Comparison of ENCODE assay signal across 1 cellular context in the genomic region with DNA sequence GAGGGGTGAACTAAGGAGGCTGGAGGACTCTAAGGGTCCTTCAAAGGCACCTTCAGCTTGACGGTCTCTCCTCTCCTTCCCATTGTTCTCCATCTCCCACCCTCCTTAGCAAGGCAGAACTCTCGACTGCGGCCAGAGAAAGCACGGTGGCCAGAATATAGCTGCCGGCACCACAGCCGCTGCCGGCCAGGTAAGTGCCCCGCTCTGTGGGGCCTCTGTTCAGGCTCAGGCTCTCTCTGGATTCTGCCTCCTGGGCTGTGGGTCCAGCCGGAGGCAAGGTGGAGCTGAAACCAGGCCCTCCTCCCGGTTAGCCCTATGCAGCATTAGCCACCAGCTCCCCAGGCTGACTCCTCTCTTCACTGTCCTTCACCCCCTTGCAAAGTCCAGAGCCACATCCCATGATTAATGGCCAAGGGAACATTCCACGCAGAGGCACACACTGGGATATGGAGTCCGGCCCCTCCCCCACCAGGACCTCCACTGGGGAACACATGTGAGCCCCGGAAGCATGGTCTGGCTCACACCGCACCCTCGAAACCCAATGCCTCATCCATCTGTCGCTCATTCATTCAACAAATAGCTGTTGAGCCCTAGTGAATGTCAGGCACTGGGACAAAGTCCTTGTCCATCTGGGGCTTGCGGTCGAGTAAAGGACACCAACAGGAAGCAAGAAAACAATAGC.
TF ChIP-seq lines count a peak whose summit lies in the region.

No MANE protein-coding gene starts in this region.

TF ChIP-seq in IMR-90, 13 proteins besides CTCF, POLR2A, EP300 and RAD21 (continued from another document):
- TF ChIP-seq MXI1 (IDR thresholded peaks at IDR 0.05; ENCODE audit: borderline replicate concordance, low read depth, low read length), result no peak
- no peak for TF ChIP-seq SMC3 (IDR thresholded peaks at IDR 0.05; ENCODE audit: low read depth, low read length)
- no peak for TF ChIP-seq CHD1 (IDR thresholded peaks at IDR 0.05; ENCODE audit: low read depth, low read length)
- no peak for TF ChIP-seq BHLHE40 (IDR thresholded peaks at IDR 0.05; ENCODE audit: low read depth, low read length)
- TF ChIP-seq MAFK (IDR thresholded peaks at IDR 0.05; ENCODE audit: low read depth, low read length), result no peak
- no peak for TF ChIP-seq USF2 (IDR thresholded peaks at IDR 0.05; ENCODE audit: low read depth, low read length)
- no peak for TF ChIP-seq MAZ (IDR thresholded peaks at IDR 0.05; ENCODE audit: borderline replicate concordance, low read depth, low read length)
- no peak for TF ChIP-seq ELK1 (IDR thresholded peaks at IDR 0.05; ENCODE audit: borderline replicate concordance, low read depth, low read length)
- TF ChIP-seq RFX5 (IDR thresholded peaks at IDR 0.05; ENCODE audit: low read depth, low read length), result no peak
- TF ChIP-seq NFE2L2 (IDR thresholded peaks at IDR 0.05; ENCODE audit: low read depth, low read length), result no peak
- TF ChIP-seq FOS (IDR thresholded peaks at IDR 0.05; ENCODE audit: low read depth, low read length), result no peak
- TF ChIP-seq CEBPB (IDR thresholded peaks at IDR 0.05; ENCODE audit: low read depth, low read length), result no peak
